Comparison of ENCODE assay signal across 16 cellular contexts in genomic region chr14:24266344-24267244, GRCh38.
"Had no signal": no experiment of that assay in that cellular context is flagged by ENCODE, and none has a peak within 500 bp of the region (broad histone marks: within the 10 kb centered on the region; RNA-seq: fewer than 3 reads in every experiment).

No MANE protein-coding gene starts in this region.

- H3K27me3 ChIP-seq: adrenal gland, esophagus muscularis mucosa, left lung, pancreas, testis had no signal

- DNase-seq: activated CD4-positive, alpha-beta T cell treated with anti-CD3 and anti-CD28 coated beads, Interleukin-2, amount 50 U/mL, for 1 hour; activated CD4-positive, CD25-positive, alpha-beta regulatory T cell; activated effector memory CD4-positive, alpha-beta T cell treated with anti-CD3 and anti-CD28 coated beads, Interleukin-2, amount 50 U/mL, for 16 hours; adrenal gland; central memory CD4-positive, alpha-beta T cell; cortex of kidney; effector memory CD4-positive, alpha-beta T cell; foreskin fibroblast; left lung; mesenchymal stem cell; stimulated activated CD4-positive, alpha-beta T cell treated with anti-CD3 and anti-CD28 coated beads, Interleukin-2, amount 100 ng/mL, for 48 hours; stimulated activated naive CD8-positive, alpha-beta T cell treated with anti-CD3 and anti-CD28 coated beads, Interleukin-15, amount 100 ng/mL, for 72 hours; T-helper 17 cell; testis had no signal

- H3K9me3 Mint-ChIP-seq: stimulated activated naive CD8-positive, alpha-beta T cell treated with anti-CD3 and anti-CD28 coated beads, Interleukin-15, amount 100 ng/mL, for 72 hours had no signal

- H3K9me3 ChIP-seq: adrenal gland, esophagus muscularis mucosa, left lung, pancreas, testis had no signal

- H3K27ac Mint-ChIP-seq: T-helper 17 cell had no signal

- H3K27ac ChIP-seq: adrenal gland, esophagus muscularis mucosa, left lung, pancreas, testis had no signal

- H3K4me3 ChIP-seq: adrenal gland, esophagus muscularis mucosa, left lung, pancreas, testis had no signal

- H3K4me1 ChIP-seq: adrenal gland, pancreas had no signal

- ATAC-seq: left lung; pancreas; stimulated activated naive CD8-positive, alpha-beta T cell treated with anti-CD3 and anti-CD28 coated beads, Interleukin-15, amount 100 ng/mL, for 72 hours; T-helper 17 cell had no signal

- H3K4me3 Mint-ChIP-seq: stimulated activated naive CD8-positive, alpha-beta T cell treated with anti-CD3 and anti-CD28 coated beads, Interleukin-15, amount 100 ng/mL, for 72 hours; T-helper 17 cell had no signal
